In genomic region chr10:50326757-50327701, GRCh38 we compare ENCODE assay signal across 8 cellular contexts.
DNase-seq lines count a peak whose midpoint lies in the region; ATAC-seq and TF ChIP-seq lines count a peak whose summit lies in the region.

No MANE protein-coding gene starts in this region.

- no peaks in the 10 kb centered on the region for H3K79me2 ChIP-seq in PC-3 (ENCODE audit: low read length)
- no peaks in the 10 kb centered on the region for H3K79me2 ChIP-seq in trophoblast cell (ENCODE audit: control insufficient read depth, insufficient read depth, low read length, poor library complexity)

- peak overlapping the region; percentile 76 for H3K27ac ChIP-seq in PC-3 (ENCODE audit: low read length)
- peak overlapping the region; percentile 40 to 70 (median 44) for H3K27ac ChIP-seq in esophagus muscularis mucosa (replicated peaks in 1 of 4)
- no peak overlapping the region for H3K27ac ChIP-seq in trophoblast cell (ENCODE audit: low read depth, low read length)

- POLR2A ChIA-PET in PC-3 (lab: Charles Lee; ENCODE audit: unreplicated experiment): interaction anchor here (0.6 kb wide), 2 partner anchors 34 to 259 kb away, joined by 3 read pairs; no protein-coding TSS in a partner anchor

- H3K14ac ChIP-seq in trophoblast cell (ENCODE audit: low read length): no peak overlapping the region

- DNase-seq in CMK (ENCODE audit: low read depth) (peak; percentile 42), PC-3 (peak; percentile 100), esophagus muscularis mucosa (ENCODE audit: extremely low spot score) (no peak), trophoblast cell (peak; percentile 32 to 33), KG1 (lab: John Stamatoyannopoulos, UW) (no peak), RPMI8226 (no peak), HK-2 (ENCODE audit: unreplicated experiment) (no peak)

- CTCF ChIA-PET in PC-3 (lab: Charles Lee): interaction anchor here (0.5 to 2.3 kb wide), 4 partner anchors 41 to 564 kb away, joined by 3 to 10 read pairs (median 4); no protein-coding TSS in a partner anchor

- no peak overlapping the region for H4K12ac ChIP-seq in trophoblast cell (ENCODE audit: low read depth, low read length)

- H3K4me3 ChIP-seq in PC-3 (ENCODE audit: low read length) (peak overlapping the region; percentile 65), esophagus muscularis mucosa (peak overlapping the region in 3 of 4 donors; percentile 1 to 15 (median 13)), trophoblast cell (ENCODE audit: low read depth, low read length) (no peak overlapping the region)

- no peak overlapping the region for H4K91ac ChIP-seq in trophoblast cell (ENCODE audit: low read depth, low read length)

- peak; percentile 80 for ATAC-seq in PC-3
- ATAC-seq in HG03039 (IDR thresholded peaks at IDR 0.05; ENCODE audit: unreplicated experiment): no peak

- intact Hi-C loops in PC-3 (cut with micrococcal nuclease) (loop anchor here (1.0 to 2.0 kb wide), 5 partner anchors 20 to 174 kb away; no protein-coding TSS in a partner anchor), esophagus muscularis mucosa (cut with DNase I) (loop anchor here (5.0 kb wide), 1 partner anchor 90 kb away; no protein-coding TSS in a partner anchor)

- no peaks in the 10 kb centered on the region for H3K79me1 ChIP-seq in trophoblast cell (ENCODE audit: low read length)

- BruUV-seq in PC-3 (replicated peaks; lab: Mats Ljungman, UMichigan): TSS peak; percentile 54

- no peak for TF ChIP-seq EP300 in esophagus muscularis mucosa (IDR thresholded peaks at IDR 0.05)

- no peak for TF ChIP-seq CTCF in PC-3 (conservative IDR thresholded peaks at IDR 0.05; ENCODE audit: low read depth, low read length)
- no peak for TF ChIP-seq CTCF in esophagus muscularis mucosa (IDR thresholded peaks at IDR 0.05)

- H3F3A ChIP-seq in PC-3 (ENCODE audit: low read length, unreplicated experiment): peaks cover 12% of the 10 kb centered on the region

- H3K36me3 ChIP-seq in PC-3 (ENCODE audit: low read depth, low read length) (no peaks in the 10 kb centered on the region), esophagus muscularis mucosa (no peaks in the 10 kb centered on the region), trophoblast cell (ENCODE audit: control insufficient read depth in 1 of 2, insufficient read depth in 2 of 2, low read length in 2 of 2) (no peaks in the 10 kb centered on the region)

- peaks cover 36% of the 10 kb centered on the region for H3K4me1 ChIP-seq in PC-3 (ENCODE audit: insufficient read depth, low read length)
- H3K4me1 ChIP-seq in esophagus muscularis mucosa: peaks cover 30 to 45% (median 41%) of the 10 kb centered on the region in 4 donors
- H3K4me1 ChIP-seq in trophoblast cell (ENCODE audit: control insufficient read depth in 1 of 2, insufficient read depth in 2 of 2, low read length in 2 of 2): peaks cover 0 to 3% of the 10 kb centered on the region in 2 experiments

- no peak overlapping the region for H2BK120ac ChIP-seq in trophoblast cell (ENCODE audit: insufficient read depth, low read length, poor library complexity)

- H3K23ac ChIP-seq in trophoblast cell (ENCODE audit: low read length): no peak overlapping the region

- H3K4me2 ChIP-seq in PC-3 (ENCODE audit: low read length) (peak overlapping the region; percentile 83), trophoblast cell (ENCODE audit: low read length) (no peak overlapping the region)

- no peaks in the 10 kb centered on the region for H3K9me2 ChIP-seq in PC-3 (replicated peaks; ENCODE audit: low read length)

- no peak overlapping the region for H3K4ac ChIP-seq in trophoblast cell (ENCODE audit: low read depth, low read length)

- no peak overlapping the region for H3K18ac ChIP-seq in trophoblast cell (ENCODE audit: low read length)

- H3K9ac ChIP-seq in PC-3 (ENCODE audit: low read length) (peak overlapping the region; percentile 51), trophoblast cell (ENCODE audit: low read length) (no peak overlapping the region)

- peak overlapping the region; percentile 60 for H2AFZ ChIP-seq in PC-3 (ENCODE audit: low read length)
- H2AFZ ChIP-seq in trophoblast cell (ENCODE audit: insufficient read depth, low read length, poor library complexity): no peak overlapping the region

- H4K8ac ChIP-seq in trophoblast cell (ENCODE audit: low read depth, low read length): no peak overlapping the region

- no peak overlapping the region for H2BK12ac ChIP-seq in trophoblast cell (ENCODE audit: low read length)

- 42% methylated on average over 12 of the region's 13 CpGs for whole genome bisulfite sequencing in esophagus muscularis mucosa
- WGBS in trophoblast cell (ENCODE audit: extremely low coverage, insufficient coverage, insufficient read length): no CpG with 5 or more reads among the region's 13 CpGs

- H2BK5ac ChIP-seq in trophoblast cell (ENCODE audit: low read depth, low read length, poor library complexity): no peak overlapping the region

- no peaks in the 10 kb centered on the region for H3K9me3 ChIP-seq in PC-3 (ENCODE audit: low read length)
- H3K9me3 ChIP-seq in esophagus muscularis mucosa: no peaks in the 10 kb centered on the region
- no peaks in the 10 kb centered on the region for H3K9me3 ChIP-seq in trophoblast cell (ENCODE audit: insufficient read depth, low read depth, low read length)

- no peaks in the 10 kb centered on the region for H4K20me1 ChIP-seq in PC-3 (ENCODE audit: low read length)

- TF ChIP-seq POLR2A in esophagus muscularis mucosa (IDR thresholded peaks at IDR 0.05; ENCODE audit: low read depth): no peak

- H3K27me3 ChIP-seq in PC-3 (ENCODE audit: low read length) (no peaks in the 10 kb centered on the region), esophagus muscularis mucosa (no peaks in the 10 kb centered on the region), trophoblast cell (ENCODE audit: insufficient read depth, low read length) (no peaks in the 10 kb centered on the region)

- H2AK5ac ChIP-seq in trophoblast cell (ENCODE audit: low read length): no peak overlapping the region

Comparison
In these comparisons a context has a peak if more than half of its experiments do, and no peak if none do; other contexts are left out.
1. DNase-seq: peak in CMK (single experiment), PC-3 (single experiment) and trophoblast cell (2 of 2); none in esophagus muscularis mucosa (single experiment), KG1 (single experiment), RPMI8226 (single experiment) and HK-2 (single experiment).